ENCODE assay signal across 8 cellular contexts in the genomic region with DNA sequence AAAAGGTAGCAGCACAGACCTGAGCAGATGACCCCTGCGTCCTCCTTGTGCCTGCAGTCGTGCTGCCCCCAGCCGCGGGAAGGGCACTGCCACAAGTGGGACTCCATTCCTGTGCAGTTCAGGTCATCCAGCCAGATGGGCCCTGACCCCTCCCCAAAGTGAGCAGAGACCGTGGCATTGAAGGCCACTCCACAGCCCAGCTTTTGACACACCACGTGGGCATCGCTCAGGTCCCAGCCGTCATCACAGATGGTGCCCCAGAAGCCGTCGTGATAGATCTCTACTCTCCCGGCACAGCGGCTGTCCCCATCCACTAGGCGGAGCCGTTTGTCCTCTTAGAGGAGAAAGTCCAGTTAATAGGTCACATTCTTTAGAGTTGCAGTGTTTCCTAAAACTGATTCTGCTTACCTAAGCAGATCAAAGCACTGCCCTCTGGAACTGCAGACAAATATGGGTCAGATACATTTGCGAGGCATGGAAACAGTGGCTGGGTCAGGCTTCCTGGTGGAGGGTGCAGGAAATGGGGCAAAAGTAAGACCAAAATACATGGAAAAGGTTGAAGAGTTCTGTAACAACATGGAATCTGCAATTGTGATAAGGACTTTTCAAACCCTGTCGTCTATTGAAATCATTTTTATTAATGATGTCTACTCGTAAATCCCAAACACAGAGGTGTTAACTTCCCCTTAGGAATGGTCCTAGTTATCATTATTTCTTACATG.
A peak's percentile ranks its signal among the peaks of the same experiment; 100 is the strongest.
DNase-seq lines count a peak whose midpoint lies in the region; ATAC-seq, FAIRE-seq and TF ChIP-seq lines count a peak whose summit lies in the region.

No MANE protein-coding gene starts in this region.

- H3K9me3 ChIP-seq in colonic mucosa, result no peaks in the 10 kb centered on the region

- H3K4me1 Mint-ChIP-seq in natural killer cell treated with Interleukin-12 subunit alpha and Interleukin-12 subunit beta and Interleukin-15 and Interleukin-18, amount 100 ng/mL, for 72 hours (ENCODE audit: low read depth in 2 of 2), result no peaks in the 10 kb centered on the region

- no peaks in the 10 kb centered on the region for H3K36me3 Mint-ChIP-seq in natural killer cell treated with Interleukin-12 subunit alpha and Interleukin-12 subunit beta and Interleukin-15 and Interleukin-18, amount 100 ng/mL, for 72 hours

- H3K27ac ChIP-seq in colonic mucosa, result no peak overlapping the region

- no peak overlapping the region for H3K9ac ChIP-seq in colonic mucosa (ENCODE audit: low read depth in 2 of 2, low read length in 2 of 2)

- no peaks in the 10 kb centered on the region for H3K36me3 ChIP-seq in colonic mucosa

- ATAC-seq in natural killer cell treated with Interleukin-12 subunit alpha and Interleukin-12 subunit beta and Interleukin-15 and Interleukin-18, amount 100 ng/mL, for 72 hours, result peak; percentile 20 to 56
- ATAC-seq in GM21526 (IDR thresholded peaks at IDR 0.05; ENCODE audit: low FRiP score, unreplicated experiment) (no peak), HG02678 (IDR thresholded peaks at IDR 0.05; ENCODE audit: unreplicated experiment) (no peak)

- intact Hi-C loops in colonic mucosa (cut with DNase I), result loop anchor here (5.0 kb wide), 1 partner anchor 83 kb away; no protein-coding TSS in a partner anchor

- no peaks in the 10 kb centered on the region for H3K27me3 ChIP-seq in colonic mucosa

- H3K27me3 Mint-ChIP-seq in natural killer cell treated with Interleukin-12 subunit alpha and Interleukin-12 subunit beta and Interleukin-15 and Interleukin-18, amount 100 ng/mL, for 72 hours, result peaks cover 19 to 23% of the 10 kb centered on the region in 2 donors

- H3K4me1 ChIP-seq in colonic mucosa, result no peaks in the 10 kb centered on the region

- DNase-seq in AG09309 (ENCODE audit: low read depth), result peak; percentile 1
- DNase-seq in NOMO-1 (lab: John Stamatoyannopoulos, UW; ENCODE audit: unreplicated experiment in 2 of 2), result peak; percentile 32 to 64
- DNase-seq in colonic mucosa, result peak; percentile 40
- DNase-seq in natural killer cell treated with Interleukin-12 subunit alpha and Interleukin-12 subunit beta and Interleukin-15 and Interleukin-18, amount 100 ng/mL, for 72 hours (ENCODE audit: low spot score), result no peak
- DNase-seq in D721Med (ENCODE audit: insufficient read length, low spot score), result no peak

- no peak overlapping the region for H3K4me3 Mint-ChIP-seq in natural killer cell treated with Interleukin-12 subunit alpha and Interleukin-12 subunit beta and Interleukin-15 and Interleukin-18, amount 100 ng/mL, for 72 hours

- peak; percentile 69 for TF ChIP-seq CTCF in AG09309 (IDR thresholded peaks at IDR 0.05; ENCODE audit: control insufficient read depth, insufficient read depth, low read depth, low read length, missing control alignments)
- peak; percentile 64 for TF ChIP-seq CTCF in GM12874 (IDR thresholded peaks at IDR 0.05; ENCODE audit: insufficient read depth, low read depth, low read length)
- TF ChIP-seq CTCF in colonic mucosa (IDR thresholded peaks at IDR 0.05), result peak; percentile 35
- TF ChIP-seq CTCF in D721Med (IDR thresholded peaks at IDR 0.05; ENCODE audit: insufficient read depth, missing control alignments), result no peak

- H3K9me3 Mint-ChIP-seq in natural killer cell treated with Interleukin-12 subunit alpha and Interleukin-12 subunit beta and Interleukin-15 and Interleukin-18, amount 100 ng/mL, for 72 hours, result no peaks in the 10 kb centered on the region

- no peak for FAIRE-seq in D721Med (lab: Jason Lieb, UNC)

- H3K4me3 ChIP-seq in AG09309 (ENCODE audit: control insufficient read depth, low read depth, low read length), result no peak overlapping the region
- no peak overlapping the region for H3K4me3 ChIP-seq in colonic mucosa

- H3K27ac Mint-ChIP-seq in natural killer cell treated with Interleukin-12 subunit alpha and Interleukin-12 subunit beta and Interleukin-15 and Interleukin-18, amount 100 ng/mL, for 72 hours, result no peak overlapping the region

Comparison
In these comparisons a context has a peak if more than half of its experiments do, and no peak if none do; other contexts are left out.
1. DNase-seq: peak in AG09309 (single experiment), NOMO-1 (2 of 2) and colonic mucosa (single experiment); none in natural killer cell treated with Interleukin-12 subunit alpha and Interleukin-12 subunit beta and Interleukin-15 and Interleukin-18, amount 100 ng/mL, for 72 hours (single experiment) and D721Med (single experiment).
2. ATAC-seq: peak in natural killer cell treated with Interleukin-12 subunit alpha and Interleukin-12 subunit beta and Interleukin-15 and Interleukin-18, amount 100 ng/mL, for 72 hours (2 of 2); none in GM21526 (single experiment) and HG02678 (single experiment).